1 cellular context compared by ENCODE assay signal in genomic region chr3:50334339-50335075, GRCh38.
TF ChIP-seq lines count a peak whose summit lies in the region.

No MANE protein-coding gene starts in this region.

TF ChIP-seq in K562, 482 proteins besides CTCF, POLR2A, EP300 and RAD21:
- no peak for TF ChIP-seq ZNF717 (CRISPR knock-in tag; IDR thresholded peaks at IDR 0.05)
- TF ChIP-seq CEBPB (tag; IDR thresholded peaks at IDR 0.05) = no peak
- TF ChIP-seq HNRNPL (IDR thresholded peaks at IDR 0.05; ENCODE audit: low read depth, low read length) = no peak
- no peak for TF ChIP-seq BHLHE40 (IDR thresholded peaks at IDR 0.05; ENCODE audit: low read length)
- TF ChIP-seq HOMEZ (CRISPR knock-in tag; IDR thresholded peaks at IDR 0.05) = no peak
- TF ChIP-seq ZBTB17 (CRISPR knock-in tag; IDR thresholded peaks at IDR 0.05) = no peak
- no peak for TF ChIP-seq NR2C1 (IDR thresholded peaks at IDR 0.05)
- TF ChIP-seq NR2C1 (tag; IDR thresholded peaks at IDR 0.05) = no peak
- TF ChIP-seq YBX1 (IDR thresholded peaks at IDR 0.05) = no peak
- TF ChIP-seq SNIP1 (IDR thresholded peaks at IDR 0.05; ENCODE audit: low read depth) = no peak
- TF ChIP-seq ZNF77 (CRISPR knock-in tag; IDR thresholded peaks at IDR 0.05) = no peak
- TF ChIP-seq SIN3B (IDR thresholded peaks at IDR 0.05; ENCODE audit: low read depth) = no peak
- TF ChIP-seq FOSL1 (tag; conservative IDR thresholded peaks at IDR 0.05) = no peak
- TF ChIP-seq CBFA2T2 (conservative IDR thresholded peaks at IDR 0.05) = no peak
- TF ChIP-seq NFRKB (IDR thresholded peaks at IDR 0.05; ENCODE audit: low read depth) = no peak
- no peak for TF ChIP-seq SMAD3 (CRISPR knock-in tag; conservative IDR thresholded peaks at IDR 0.05)
- TF ChIP-seq ZFP30 (CRISPR knock-in tag; IDR thresholded peaks at IDR 0.05; ENCODE audit: borderline replicate concordance) = no peak
